In genomic region chr16:14004031-14004718, GRCh38 we compare ENCODE assay signal across 19 cellular contexts.
A peak's percentile ranks its signal among the peaks of the same experiment; 100 is the strongest.
DNase-seq lines count a peak whose midpoint lies in the region; ATAC-seq and TF ChIP-seq lines count a peak whose summit lies in the region.
"Had no signal": no experiment of that assay in that cellular context is flagged by ENCODE, and none has a peak within 500 bp of the region (broad histone marks: within the 10 kb centered on the region; RNA-seq: fewer than 3 reads in every experiment).

No MANE protein-coding gene starts in this region.

- WGBS in hepatocyte (ENCODE audit: low lambda C conversion rate, missing lambda C conversion rate): 94% methylated on average over 13 of the region's 13 CpGs

- DNase-seq in coronary artery (ENCODE audit: low spot score): peak; percentile 82
- DNase-seq in hepatocyte (ENCODE audit: low spot score): no peak
- DNase-seq in activated naive CD8-positive, alpha-beta T cell treated with anti-CD3 and anti-CD28 coated beads for 36 hours: no peak
- no peak for DNase-seq in NCI-H446 treated with DMSO at 0.1 percent for 48 hours (lab: John Stamatoyannopoulos, UW)
- DNase-seq: activated CD4-positive, alpha-beta T cell treated with anti-CD3 and anti-CD28 coated beads, Interleukin-2, amount 10 ng/mL, durations not matched to agents 24 days and 14 days; CD8-positive, alpha-beta memory T cell; EL; MV-4-11; naive thymus-derived CD8-positive, alpha-beta T cell; NCI-H2171 treated with DMSO at 0.1 percent for 48 hours; SHP77 treated with DMSO at 0.1 percent for 48 hours had no signal

- no peaks in the 10 kb centered on the region for H3K9me3 Mint-ChIP-seq in activated naive CD8-positive, alpha-beta T cell treated with anti-CD3 and anti-CD28 coated beads for 36 hours
- H3K9me3 Mint-ChIP-seq: activated CD4-positive, alpha-beta T cell treated with anti-CD3 and anti-CD28 coated beads, Interleukin-2, amount 10 ng/mL, durations not matched to agents 24 days and 14 days; CD8-positive, alpha-beta memory T cell; H9; IgD-negative memory B cell; naive thymus-derived CD8-positive, alpha-beta T cell; stimulated activated naive CD8-positive, alpha-beta T cell treated with anti-CD3 and anti-CD28 coated beads, Interleukin-15, Interleukin-2, amounts not matched to agents 100 ng/mL and 50 ng/mL, for 24 hours had no signal

- H3K4me1 Mint-ChIP-seq in activated naive CD8-positive, alpha-beta T cell treated with anti-CD3 and anti-CD28 coated beads for 36 hours: peaks cover 8% of the 10 kb centered on the region

- H3K27me3 Mint-ChIP-seq in activated naive CD8-positive, alpha-beta T cell treated with anti-CD3 and anti-CD28 coated beads for 36 hours: peaks cover 40% of the 10 kb centered on the region
- H3K27me3 Mint-ChIP-seq: IgD-negative memory B cell had no signal

- no peak for TF ChIP-seq CTCF in coronary artery (IDR thresholded peaks at IDR 0.05)
- TF ChIP-seq CTCF in hepatocyte (IDR thresholded peaks at IDR 0.05; ENCODE audit: poor library complexity): no peak

- H3K27ac ChIP-seq in BLaER1 treated with 17β-estradiol and CSF1 and Interleukin-3, amounts not matched to agents 10 nM and 100 nM: peak overlapping the region in 10 of 11 experiments; percentile 45 to 75 (median 61); a peak in 20 of 22 replicates
- H3K27ac ChIP-seq in coronary artery (peak overlapping the region; percentile 25 to 85), hepatocyte (peak overlapping the region; percentile 25), skeletal muscle tissue (ENCODE audit: low read depth, low read length) (peak overlapping the region; percentile 73)

- no peaks in the 10 kb centered on the region for H3K36me3 ChIP-seq in BLaER1 treated with 17β-estradiol and CSF1 and Interleukin-3, amounts not matched to agents 10 nM and 100 nM
- no peaks in the 10 kb centered on the region for H3K36me3 ChIP-seq in hepatocyte (replicated peaks; ENCODE audit: insufficient read depth, low read depth)
- no peaks in the 10 kb centered on the region for H3K36me3 ChIP-seq in skeletal muscle tissue (ENCODE audit: control insufficient read depth in 3 of 3, insufficient read depth in 3 of 3, low read length in 3 of 3)
- H3K36me3 ChIP-seq: left lung had no signal

- H3K9ac ChIP-seq in BLaER1 treated with 17β-estradiol and CSF1 and Interleukin-3, amounts not matched to agents 10 nM and 100 nM: peak overlapping the region in 3 of 11 experiments; percentile 16 to 42 (median 29); a peak in 3 of 22 replicates
- H3K9ac ChIP-seq in skeletal muscle tissue (ENCODE audit: low read depth in 1 of 3, low read length in 3 of 3): peak overlapping the region in 1 of 3 donors; percentile 25

- peaks cover 59 to 98% (median 62%) of the 10 kb centered on the region in 10 experiments for H3K4me1 ChIP-seq in BLaER1 treated with 17β-estradiol and CSF1 and Interleukin-3, amounts not matched to agents 10 nM and 100 nM
- H3K4me1 ChIP-seq in hepatocyte (ENCODE audit: insufficient read depth): peaks cover 7% of the 10 kb centered on the region
- H3K4me1 ChIP-seq in skeletal muscle tissue (ENCODE audit: control insufficient read depth in 3 of 3, insufficient read depth in 3 of 3, low read length in 3 of 3): peaks cover 35 to 47% (median 37%) of the 10 kb centered on the region in 3 donors

- H3K4me3 Mint-ChIP-seq in activated naive CD8-positive, alpha-beta T cell treated with anti-CD3 and anti-CD28 coated beads for 36 hours: no peak overlapping the region
- H3K4me3 Mint-ChIP-seq: activated CD4-positive, alpha-beta T cell treated with anti-CD3 and anti-CD28 coated beads, Interleukin-2, amount 10 ng/mL, durations not matched to agents 24 days and 14 days; stimulated activated naive CD8-positive, alpha-beta T cell treated with anti-CD3 and anti-CD28 coated beads, Interleukin-15, Interleukin-2, amounts not matched to agents 100 ng/mL and 50 ng/mL, for 24 hours had no signal

- H3K4me2 ChIP-seq in BLaER1 treated with 17β-estradiol and CSF1 and Interleukin-3, amounts not matched to agents 10 nM and 100 nM: peak overlapping the region; percentile 81 to 97 (median 92)
- H3K4me2 ChIP-seq in hepatocyte: no peak overlapping the region

- H3K27ac Mint-ChIP-seq in activated naive CD8-positive, alpha-beta T cell treated with anti-CD3 and anti-CD28 coated beads for 36 hours: no peak overlapping the region
- H3K27ac Mint-ChIP-seq: activated CD4-positive, alpha-beta T cell treated with anti-CD3 and anti-CD28 coated beads, Interleukin-2, amount 10 ng/mL, durations not matched to agents 24 days and 14 days; CD8-positive, alpha-beta memory T cell; IgD-negative memory B cell; stimulated activated naive CD8-positive, alpha-beta T cell treated with anti-CD3 and anti-CD28 coated beads, Interleukin-15, Interleukin-2, amounts not matched to agents 100 ng/mL and 50 ng/mL, for 24 hours had no signal

- no peak overlapping the region for H2AFZ ChIP-seq in hepatocyte

- no peaks in the 10 kb centered on the region for H3K27me3 ChIP-seq in BLaER1 treated with 17β-estradiol and CSF1 and Interleukin-3, amounts not matched to agents 10 nM and 100 nM
- H3K27me3 ChIP-seq in hepatocyte (no peaks in the 10 kb centered on the region), skeletal muscle tissue (ENCODE audit: control insufficient read depth in 3 of 3, insufficient read depth in 3 of 3, low read length in 3 of 3) (no peaks in the 10 kb centered on the region)
- H3K27me3 ChIP-seq: left lung had no signal

- no peak overlapping the region; a peak in 2 of 20 replicates for H3K4me3 ChIP-seq in BLaER1 treated with 17β-estradiol and CSF1 and Interleukin-3, amounts not matched to agents 10 nM and 100 nM
- no peak overlapping the region for H3K4me3 ChIP-seq in coronary artery
- no peak overlapping the region for H3K4me3 ChIP-seq in hepatocyte
- H3K4me3 ChIP-seq in skeletal muscle tissue (ENCODE audit: low read length in 3 of 3): peak overlapping the region in 1 of 3 donors; percentile 22

- no peak for ATAC-seq in GM19035 (IDR thresholded peaks at IDR 0.05; ENCODE audit: unreplicated experiment)
- no peak for ATAC-seq in GM21360 (IDR thresholded peaks at IDR 0.05; ENCODE audit: unreplicated experiment)
- ATAC-seq: naive thymus-derived CD8-positive, alpha-beta T cell had no signal

- H4K20me1 ChIP-seq in BLaER1 treated with 17β-estradiol and CSF1 and Interleukin-3, amounts not matched to agents 10 nM and 100 nM: no peaks in the 10 kb centered on the region
- no peaks in the 10 kb centered on the region for H4K20me1 ChIP-seq in hepatocyte (ENCODE audit: insufficient read depth, poor library complexity, severe bottlenecking)

- H3K36me3 Mint-ChIP-seq in activated naive CD8-positive, alpha-beta T cell treated with anti-CD3 and anti-CD28 coated beads for 36 hours: no peaks in the 10 kb centered on the region
- H3K36me3 Mint-ChIP-seq: CD8-positive, alpha-beta memory T cell; IgD-negative memory B cell; naive thymus-derived CD8-positive, alpha-beta T cell had no signal

- no peaks in the 10 kb centered on the region for H3K9me2 ChIP-seq in hepatocyte (replicated peaks; ENCODE audit: insufficient read depth)

- peaks cover 0 to 10% (median 0%) of the 10 kb centered on the region in 11 experiments; a peak in 4 of 22 replicates for H3K9me3 ChIP-seq in BLaER1 treated with 17β-estradiol and CSF1 and Interleukin-3, amounts not matched to agents 10 nM and 100 nM (replicated peaks in 1 of 11)
- H3K9me3 ChIP-seq in hepatocyte (ENCODE audit: low read depth): no peaks in the 10 kb centered on the region
- no peaks in the 10 kb centered on the region for H3K9me3 ChIP-seq in skeletal muscle tissue (ENCODE audit: control insufficient read depth in 3 of 3, low read length in 3 of 3)
- H3K9me3 ChIP-seq: left lung had no signal

- no peaks in the 10 kb centered on the region for H3K79me2 ChIP-seq in hepatocyte
